Comparison of ENCODE assay signal across 13 cellular contexts in genomic region chr2:111022630-111023029, GRCh38.
"Had no signal": no experiment of that assay in that cellular context is flagged by ENCODE, and none has a peak within 500 bp of the region (broad histone marks: within the 10 kb centered on the region; RNA-seq: fewer than 3 reads in every experiment).

No MANE protein-coding gene starts in this region.

- H3K4me1 ChIP-seq: foreskin keratinocyte, parathyroid adenoma, tibial artery had no signal

- H3K9me3 ChIP-seq: heart right ventricle, tibial artery had no signal

- H3K9ac ChIP-seq: parathyroid adenoma had no signal

- H3K36me3 ChIP-seq: heart right ventricle, tibial artery had no signal

- H3K27ac ChIP-seq: foreskin keratinocyte, parathyroid adenoma, tibial artery had no signal

- H3K4me3 ChIP-seq: heart right ventricle, skin epidermis, tibial artery had no signal

- ATAC-seq: activated CD8-positive, alpha-beta T cell treated with anti-CD3 and anti-CD28 coated beads for 36 hours; foreskin keratinocyte; heart right ventricle; left lobe of liver; T-cell had no signal

- DNase-seq: activated CD4-positive, alpha-beta T cell treated with anti-CD3 and anti-CD28 coated beads for 4 hours; activated CD8-positive, alpha-beta memory T cell treated with anti-CD3 and anti-CD28 coated beads, Interleukin-2, amount 50 U/mL, for 48 hours; activated CD8-positive, alpha-beta T cell treated with anti-CD3 and anti-CD28 coated beads for 36 hours; activated naive CD8-positive, alpha-beta T cell treated with anti-CD3 and anti-CD28 coated beads, Interleukin-2, amount 10 ng/mL, durations not matched to agents 7 days and 5 days; anterior cingulate cortex; foreskin keratinocyte; heart right ventricle; islet precursor cell; T-cell; tibial artery had no signal
